ENCODE assay signal across 1 cellular context in genomic region chr14:106417224-106418049, GRCh38.
TF ChIP-seq lines count a peak whose summit lies in the region.

No MANE protein-coding gene starts in this region.

TF ChIP-seq in GM12878, 131 proteins besides CTCF, POLR2A, EP300 and RAD21 (continued from another document and continues in another):
- TF ChIP-seq, protein P1, sequence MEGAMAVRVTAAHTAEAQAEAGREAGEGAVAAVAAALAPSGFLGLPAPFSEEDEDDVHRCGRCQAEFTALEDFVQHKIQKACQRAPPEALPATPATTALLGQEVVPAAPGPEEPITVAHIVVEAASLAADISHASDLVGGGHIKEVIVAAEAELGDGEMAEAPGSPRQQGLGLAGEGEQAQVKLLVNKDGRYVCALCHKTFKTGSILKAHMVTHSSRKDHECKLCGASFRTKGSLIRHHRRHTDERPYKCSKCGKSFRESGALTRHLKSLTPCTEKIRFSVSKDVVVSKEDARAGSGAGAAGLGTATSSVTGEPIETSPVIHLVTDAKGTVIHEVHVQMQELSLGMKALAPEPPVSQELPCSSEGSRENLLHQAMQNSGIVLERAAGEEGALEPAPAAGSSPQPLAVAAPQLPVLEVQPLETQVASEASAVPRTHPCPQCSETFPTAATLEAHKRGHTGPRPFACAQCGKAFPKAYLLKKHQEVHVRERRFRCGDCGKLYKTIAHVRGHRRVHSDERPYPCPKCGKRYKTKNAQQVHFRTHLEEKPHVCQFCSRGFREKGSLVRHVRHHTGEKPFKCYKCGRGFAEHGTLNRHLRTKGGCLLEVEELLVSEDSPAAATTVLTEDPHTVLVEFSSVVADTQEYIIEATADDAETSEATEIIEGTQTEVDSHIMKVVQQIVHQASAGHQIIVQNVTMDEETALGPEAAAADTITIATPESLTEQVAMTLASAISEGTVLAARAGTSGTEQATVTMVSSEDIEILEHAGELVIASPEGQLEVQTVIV (IDR thresholded peaks at IDR 0.05; ENCODE audit: borderline replicate concordance, partially characterized antibody) = no peak
- TF ChIP-seq NBN (IDR thresholded peaks at IDR 0.05) (peak; percentile 93), TCF7 (IDR thresholded peaks at IDR 0.05; ENCODE audit: borderline replicate concordance) (peak; percentile 59; the same call in 1 of the 2 replicates), POLR2AphosphoS2 (IDR thresholded peaks at IDR 0.05; ENCODE audit: low read depth, low read length) (no peak), RELA (IDR thresholded peaks at IDR 0.05; ENCODE audit: borderline replicate concordance, partially characterized antibody) (peak; percentile 83), DPF2 (IDR thresholded peaks at IDR 0.05) (peak; percentile 42; the same call in 1 of the 2 replicates), SUZ12 (IDR thresholded peaks at IDR 0.05; ENCODE audit: unreplicated experiment) (no peak), YBX1 (IDR thresholded peaks at IDR 0.05) (no peak), MTA3 (IDR thresholded peaks at IDR 0.05; ENCODE audit: borderline replicate concordance, low read length) (no peak), SIN3A (IDR thresholded peaks at IDR 0.05; ENCODE audit: low read depth, low read length) (no peak), EGR1 (IDR thresholded peaks at IDR 0.05; ENCODE audit: borderline replicate concordance in 1 of 2, low read depth in 2 of 2, low read length in 2 of 2) (0 out of 3 replicates have a peak, but pooled peaks of 1 of the 2 experiments have one; percentile 24), ETV6 (conservative IDR thresholded peaks at IDR 0.05 in 1 of 2, IDR thresholded peaks at IDR 0.05 in 1 of 2; ENCODE audit: borderline replicate concordance in 1 of 2, low read depth in 1 of 2) (peak in 1 of 2 experiments; percentile 18; a peak in 1 of 4 replicates), PBX3 (IDR thresholded peaks at IDR 0.05; ENCODE audit: insufficient replicate concordance, low read depth, low read length) (no peak), CHD2 (IDR thresholded peaks at IDR 0.05; ENCODE audit: borderline replicate concordance, low read depth, low read length) (no peak), E2F8 (IDR thresholded peaks at IDR 0.05; ENCODE audit: low read depth, partially characterized antibody) (no peak), ATF2 (IDR thresholded peaks at IDR 0.05; ENCODE audit: low read length) (0 out of 2 replicates have a peak, but pooled peaks have one; percentile 32), TCF3 (IDR thresholded peaks at IDR 0.05; ENCODE audit: borderline replicate concordance, insufficient read depth, low read depth, low read length) (0 out of 2 replicates have a peak, but pooled peaks have one; percentile 68), ASH2L (IDR thresholded peaks at IDR 0.05; ENCODE audit: borderline replicate concordance, low read depth) (no peak), SMAD5 (IDR thresholded peaks at IDR 0.05; ENCODE audit: low read depth) (no peak), SMAD1 (IDR thresholded peaks at IDR 0.05; ENCODE audit: low read depth, partially characterized antibody) (no peak), BACH1 (IDR thresholded peaks at IDR 0.05; ENCODE audit: borderline replicate concordance) (no peak), RBBP5 (conservative IDR thresholded peaks at IDR 0.05) (no peak), ZBED1 (IDR thresholded peaks at IDR 0.05; ENCODE audit: borderline replicate concordance) (no peak), SIX5 (IDR thresholded peaks at IDR 0.05; ENCODE audit: low read depth, low read length, severe bottlenecking) (peak; percentile 2), CBFB (IDR thresholded peaks at IDR 0.05; ENCODE audit: low read depth) (peak; percentile 82), WRNIP1 (IDR thresholded peaks at IDR 0.05; ENCODE audit: borderline replicate concordance, low read depth, low read length) (no peak), EED (IDR thresholded peaks at IDR 0.05; ENCODE audit: low read depth) (0 out of 2 replicates have a peak, but pooled peaks have one; percentile 64), JUNB (IDR thresholded peaks at IDR 0.05) (no peak), RUNX3 (IDR thresholded peaks at IDR 0.05; ENCODE audit: low read length) (peak; percentile 81), SREBF1 (IDR thresholded peaks at IDR 0.05; ENCODE audit: low read length) (no peak), ESRRA (IDR thresholded peaks at IDR 0.05; ENCODE audit: low read length) (no peak), FOXM1 (IDR thresholded peaks at IDR 0.05; ENCODE audit: low read depth, low read length) (peak; percentile 98), HDAC6 (IDR thresholded peaks at IDR 0.05; ENCODE audit: unreplicated experiment) (no peak), YY1 (IDR thresholded peaks at IDR 0.05; ENCODE audit: low read depth, low read length) (peak; percentile 93), JUND (IDR thresholded peaks at IDR 0.05; ENCODE audit: low read depth, low read length) (no peak; the same call in 1 of the 2 replicates), RB1 (IDR thresholded peaks at IDR 0.05; ENCODE audit: borderline replicate concordance) (peak; percentile 98), RCOR1 (conservative IDR thresholded peaks at IDR 0.05; ENCODE audit: low read depth, low read length) (0 out of 2 replicates have a peak, but pooled peaks have one; percentile 59)
- TF ChIP-seq, protein P2, sequence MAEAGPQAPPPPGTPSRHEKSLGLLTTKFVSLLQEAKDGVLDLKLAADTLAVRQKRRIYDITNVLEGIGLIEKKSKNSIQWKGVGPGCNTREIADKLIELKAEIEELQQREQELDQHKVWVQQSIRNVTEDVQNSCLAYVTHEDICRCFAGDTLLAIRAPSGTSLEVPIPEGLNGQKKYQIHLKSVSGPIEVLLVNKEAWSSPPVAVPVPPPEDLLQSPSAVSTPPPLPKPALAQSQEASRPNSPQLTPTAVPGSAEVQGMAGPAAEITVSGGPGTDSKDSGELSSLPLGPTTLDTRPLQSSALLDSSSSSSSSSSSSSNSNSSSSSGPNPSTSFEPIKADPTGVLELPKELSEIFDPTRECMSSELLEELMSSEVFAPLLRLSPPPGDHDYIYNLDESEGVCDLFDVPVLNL (IDR thresholded peaks at IDR 0.05; ENCODE audit: low read depth, low read length) = no peak
- TF ChIP-seq, protein P3, sequence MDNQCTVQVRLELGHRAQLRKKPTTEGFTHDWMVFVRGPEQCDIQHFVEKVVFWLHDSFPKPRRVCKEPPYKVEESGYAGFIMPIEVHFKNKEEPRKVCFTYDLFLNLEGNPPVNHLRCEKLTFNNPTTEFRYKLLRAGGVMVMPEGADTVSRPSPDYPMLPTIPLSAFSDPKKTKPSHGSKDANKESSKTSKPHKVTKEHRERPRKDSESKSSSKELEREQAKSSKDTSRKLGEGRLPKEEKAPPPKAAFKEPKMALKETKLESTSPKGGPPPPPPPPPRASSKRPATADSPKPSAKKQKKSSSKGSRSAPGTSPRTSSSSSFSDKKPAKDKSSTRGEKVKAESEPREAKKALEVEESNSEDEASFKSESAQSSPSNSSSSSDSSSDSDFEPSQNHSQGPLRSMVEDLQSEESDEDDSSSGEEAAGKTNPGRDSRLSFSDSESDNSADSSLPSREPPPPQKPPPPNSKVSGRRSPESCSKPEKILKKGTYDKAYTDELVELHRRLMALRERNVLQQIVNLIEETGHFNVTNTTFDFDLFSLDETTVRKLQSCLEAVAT (IDR thresholded peaks at IDR 0.05) = peak; percentile 53; the same call in 1 of the 2 replicates
- TF ChIP-seq, protein P4, sequence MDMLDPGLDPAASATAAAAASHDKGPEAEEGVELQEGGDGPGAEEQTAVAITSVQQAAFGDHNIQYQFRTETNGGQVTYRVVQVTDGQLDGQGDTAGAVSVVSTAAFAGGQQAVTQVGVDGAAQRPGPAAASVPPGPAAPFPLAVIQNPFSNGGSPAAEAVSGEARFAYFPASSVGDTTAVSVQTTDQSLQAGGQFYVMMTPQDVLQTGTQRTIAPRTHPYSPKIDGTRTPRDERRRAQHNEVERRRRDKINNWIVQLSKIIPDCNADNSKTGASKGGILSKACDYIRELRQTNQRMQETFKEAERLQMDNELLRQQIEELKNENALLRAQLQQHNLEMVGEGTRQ (IDR thresholded peaks at IDR 0.05; ENCODE audit: borderline replicate concordance, low read depth, low read length) = no peak
- TF ChIP-seq, protein P5, sequence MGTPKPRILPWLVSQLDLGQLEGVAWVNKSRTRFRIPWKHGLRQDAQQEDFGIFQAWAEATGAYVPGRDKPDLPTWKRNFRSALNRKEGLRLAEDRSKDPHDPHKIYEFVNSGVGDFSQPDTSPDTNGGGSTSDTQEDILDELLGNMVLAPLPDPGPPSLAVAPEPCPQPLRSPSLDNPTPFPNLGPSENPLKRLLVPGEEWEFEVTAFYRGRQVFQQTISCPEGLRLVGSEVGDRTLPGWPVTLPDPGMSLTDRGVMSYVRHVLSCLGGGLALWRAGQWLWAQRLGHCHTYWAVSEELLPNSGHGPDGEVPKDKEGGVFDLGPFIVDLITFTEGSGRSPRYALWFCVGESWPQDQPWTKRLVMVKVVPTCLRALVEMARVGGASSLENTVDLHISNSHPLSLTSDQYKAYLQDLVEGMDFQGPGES (IDR thresholded peaks at IDR 0.05) = peak; percentile 74; the same call in 1 of the 2 replicates
- TF ChIP-seq, protein P6, sequence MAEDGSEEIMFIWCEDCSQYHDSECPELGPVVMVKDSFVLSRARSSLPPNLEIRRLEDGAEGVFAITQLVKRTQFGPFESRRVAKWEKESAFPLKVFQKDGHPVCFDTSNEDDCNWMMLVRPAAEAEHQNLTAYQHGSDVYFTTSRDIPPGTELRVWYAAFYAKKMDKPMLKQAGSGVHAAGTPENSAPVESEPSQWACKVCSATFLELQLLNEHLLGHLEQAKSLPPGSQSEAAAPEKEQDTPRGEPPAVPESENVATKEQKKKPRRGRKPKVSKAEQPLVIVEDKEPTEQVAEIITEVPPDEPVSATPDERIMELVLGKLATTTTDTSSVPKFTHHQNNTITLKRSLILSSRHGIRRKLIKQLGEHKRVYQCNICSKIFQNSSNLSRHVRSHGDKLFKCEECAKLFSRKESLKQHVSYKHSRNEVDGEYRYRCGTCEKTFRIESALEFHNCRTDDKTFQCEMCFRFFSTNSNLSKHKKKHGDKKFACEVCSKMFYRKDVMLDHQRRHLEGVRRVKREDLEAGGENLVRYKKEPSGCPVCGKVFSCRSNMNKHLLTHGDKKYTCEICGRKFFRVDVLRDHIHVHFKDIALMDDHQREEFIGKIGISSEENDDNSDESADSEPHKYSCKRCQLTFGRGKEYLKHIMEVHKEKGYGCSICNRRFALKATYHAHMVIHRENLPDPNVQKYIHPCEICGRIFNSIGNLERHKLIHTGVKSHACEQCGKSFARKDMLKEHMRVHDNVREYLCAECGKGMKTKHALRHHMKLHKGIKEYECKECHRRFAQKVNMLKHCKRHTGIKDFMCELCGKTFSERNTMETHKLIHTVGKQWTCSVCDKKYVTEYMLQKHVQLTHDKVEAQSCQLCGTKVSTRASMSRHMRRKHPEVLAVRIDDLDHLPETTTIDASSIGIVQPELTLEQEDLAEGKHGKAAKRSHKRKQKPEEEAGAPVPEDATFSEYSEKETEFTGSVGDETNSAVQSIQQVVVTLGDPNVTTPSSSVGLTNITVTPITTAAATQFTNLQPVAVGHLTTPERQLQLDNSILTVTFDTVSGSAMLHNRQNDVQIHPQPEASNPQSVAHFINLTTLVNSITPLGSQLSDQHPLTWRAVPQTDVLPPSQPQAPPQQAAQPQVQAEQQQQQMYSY (CRISPR knock-in tag; IDR thresholded peaks at IDR 0.05) = no peak
